Comparison of ENCODE assay signal across 15 cellular contexts in the genomic region with DNA sequence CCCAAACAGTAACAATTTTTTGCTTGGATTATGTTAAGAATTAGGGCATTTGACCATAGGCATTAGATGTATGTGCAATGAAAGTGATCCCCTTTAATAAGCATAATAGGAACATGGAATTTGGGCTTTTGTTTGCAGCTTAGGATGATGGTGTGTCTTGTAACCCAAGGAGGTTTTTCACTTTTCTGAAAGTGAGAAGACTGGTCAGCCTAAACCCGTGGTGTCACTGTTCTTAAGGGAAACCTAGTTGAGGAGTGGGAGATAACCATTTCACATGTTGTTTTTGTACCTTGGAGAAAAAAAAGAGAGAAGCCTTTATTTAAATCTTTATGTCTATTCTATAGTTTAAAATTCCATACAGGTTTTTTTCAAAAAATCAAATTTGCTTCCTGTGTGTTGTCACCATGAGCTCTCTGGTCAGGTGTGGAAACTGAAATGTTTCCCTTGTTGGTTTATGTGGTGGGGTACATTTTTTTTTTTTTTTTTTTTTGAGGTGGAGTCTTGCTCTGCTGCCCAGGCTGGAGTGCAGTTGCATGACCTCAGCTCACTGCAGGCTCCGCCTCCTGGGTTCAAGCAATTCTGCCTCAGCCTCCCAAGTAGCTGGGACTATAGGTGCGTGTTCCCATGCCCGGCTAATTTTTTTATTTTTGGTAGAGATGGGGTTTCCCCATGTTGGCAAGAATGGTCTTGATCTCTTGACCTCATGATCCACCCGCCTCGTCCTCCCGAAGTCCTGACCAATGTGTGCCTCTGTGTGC. TPM values are rescaled to one million over a fixed set of nuclear protein-coding genes. Genes with fewer than 3 reads are reported as not detected.
DNase-seq lines count a peak whose midpoint lies in the region; ATAC-seq, FAIRE-seq and TF ChIP-seq lines count a peak whose summit lies in the region.
"Had no signal": no experiment of that assay in that cellular context is flagged by ENCODE, and none has a peak within 500 bp of the region (broad histone marks: within the 10 kb centered on the region; RNA-seq: fewer than 3 reads in every experiment).

No MANE protein-coding gene starts in this region.

- peaks cover 24 to 45% of the 10 kb centered on the region in 2 donors for H3K4me1 Mint-ChIP-seq in effector memory CD8-positive, alpha-beta T cell (ENCODE audit: low read depth in 2 of 2)
- H3K4me1 Mint-ChIP-seq: GM23338 had no signal

- BruUV-seq in HepG2 (replicated peaks; lab: Mats Ljungman, UMichigan): no TSS peak

- 98% methylated on average over 7 of the region's 7 CpGs for WGBS in HepG2 (ENCODE audit: low lambda C conversion rate)

- no peak for DNase-seq in effector memory CD8-positive, alpha-beta T cell
- DNase-seq in T-helper 9 cell (no peak), mucosa of descending colon (no peak), HepG2 (ENCODE audit: low spot score) (no peak)
- DNase-seq: PC-9; stimulated activated CD4-positive, alpha-beta T cell treated with anti-CD3 and anti-CD28 coated beads, Interleukin-2, amount 100 ng/mL, for 24 hours; upper lobe of left lung had no signal

- CTCF ChIA-PET in HepG2 (lab: Yijun Ruan, JAX; ENCODE audit: low intra/inter-chr PET ratio, low total read pairs): no interaction called here

- H4K20me1 ChIP-seq in HepG2 (ENCODE audit: insufficient read depth, low read length): no peaks in the 10 kb centered on the region

- H3K36me3 ChIP-seq in mucosa of descending colon (ENCODE audit: low read depth): no peaks in the 10 kb centered on the region
- H3K36me3 ChIP-seq in HepG2 (replicated peaks in 1 of 2; ENCODE audit: control insufficient read depth in 1 of 2, insufficient read depth in 2 of 2, low read length in 2 of 2): 0 out of 5 replicates have a peak, but pooled peaks cover 0 to 1% of the 10 kb centered on the region in 2 experiments

- H3K9me3 Mint-ChIP-seq in effector memory CD8-positive, alpha-beta T cell: no peaks in the 10 kb centered on the region
- H3K9me3 Mint-ChIP-seq: GM23338 had no signal

- no peak overlapping the region for H3K9ac ChIP-seq in HepG2 (ENCODE audit: insufficient read depth, low read depth, low read length)

- in situ Hi-C loops in HepG2 (cut with HindIII; ENCODE audit: extremely low pct_ligation_motif_present, low pct_unique_long_range_greater_than_20kb): no loop called here

- peaks cover 4% of the 10 kb centered on the region for H3K79me2 ChIP-seq in HepG2 (ENCODE audit: insufficient read depth, low read length)

- H3K27me3 ChIP-seq in HepG2 (ENCODE audit: control insufficient read depth in 1 of 2, insufficient read depth in 2 of 2, low read length in 2 of 2): no peaks in the 10 kb centered on the region
- H3K27me3 ChIP-seq: cardiac muscle cell, upper lobe of left lung had no signal

- POLR2A ChIA-PET in HepG2 (lab: Yijun Ruan, JAX): no interaction called here

- H3K4me3 ChIP-seq in mucosa of descending colon: no peak overlapping the region
- no peak overlapping the region for H3K4me3 ChIP-seq in HepG2 (replicated peaks in 1 of 3; ENCODE audit: insufficient read depth in 1 of 3, low read depth in 2 of 3, low read length in 3 of 3)
- H3K4me3 ChIP-seq: cardiac muscle cell, GM23338, PC-9, upper lobe of left lung had no signal

- no peak for TF ChIP-seq POLR2A in HepG2 (IDR thresholded peaks at IDR 0.05; ENCODE audit: insufficient read depth in 1 of 2, low read depth in 2 of 2, low read length in 2 of 2)

- no peak overlapping the region for H3K27ac ChIP-seq in HepG2 (ENCODE audit: extremely low read length, insufficient read depth, low read length)
- H3K27ac ChIP-seq: cardiac muscle cell, PC-9, upper lobe of left lung had no signal

- peak; percentile 72 for ATAC-seq in GM18517 (IDR thresholded peaks at IDR 0.05; ENCODE audit: unreplicated experiment)
- peak; percentile 59 for ATAC-seq in GM21526 (IDR thresholded peaks at IDR 0.05; ENCODE audit: low FRiP score, unreplicated experiment)
- ATAC-seq in HG03432 (IDR thresholded peaks at IDR 0.05; ENCODE audit: unreplicated experiment): peak; percentile 64
- peak; percentile 45 for ATAC-seq in effector memory CD8-positive, alpha-beta T cell (replicated peaks)
- no peak for ATAC-seq in GM21367 (IDR thresholded peaks at IDR 0.05; ENCODE audit: unreplicated experiment)
- ATAC-seq in mucosa of descending colon: no peak
- no peak for ATAC-seq in HepG2
- ATAC-seq: GM23338 had no signal

- H3K27ac Mint-ChIP-seq in effector memory CD8-positive, alpha-beta T cell: peak overlapping the region; percentile 29 to 75
- H3K27ac Mint-ChIP-seq: GM23338 had no signal

- TF ChIP-seq CTCF in mucosa of descending colon (IDR thresholded peaks at IDR 0.05) (no peak), HepG2 (CRISPR knock-in tag; IDR thresholded peaks at IDR 0.05) (no peak)

- FAIRE-seq in HepG2 (lab: Jason Lieb, UNC): no peak

- no peak overlapping the region for H3K4me3 Mint-ChIP-seq in effector memory CD8-positive, alpha-beta T cell
- H3K4me3 Mint-ChIP-seq: GM23338 had no signal

- H3K4me1 ChIP-seq in mucosa of descending colon (ENCODE audit: low read depth): no peaks in the 10 kb centered on the region
- 0 out of 2 replicates have a peak, but pooled peaks cover 7% of the 10 kb centered on the region for H3K4me1 ChIP-seq in HepG2 (ENCODE audit: insufficient read depth, low read length)

- H2AFZ ChIP-seq in HepG2 (ENCODE audit: low read length): no peak overlapping the region
- H2AFZ ChIP-seq: GM23338, PC-9 had no signal

- H3K27me3 Mint-ChIP-seq in effector memory CD8-positive, alpha-beta T cell: no peaks in the 10 kb centered on the region

- TF ChIP-seq RAD21 in HepG2 (CRISPR knock-in tag; IDR thresholded peaks at IDR 0.05): no peak

- H3K36me3 Mint-ChIP-seq in effector memory CD8-positive, alpha-beta T cell (ENCODE audit: insufficient read depth): peaks cover 7% of the 10 kb centered on the region

- no peak overlapping the region for H3K4me2 ChIP-seq in HepG2 (ENCODE audit: low read depth, low read length)
- H3K4me2 ChIP-seq: GM23338, PC-9 had no signal

- TF ChIP-seq EP300 in HepG2 (IDR thresholded peaks at IDR 0.05; ENCODE audit: low read depth in 2 of 2, low read length in 2 of 2) (no peak), HepG2 (CRISPR knock-in tag; IDR thresholded peaks at IDR 0.05; ENCODE audit: borderline replicate concordance) (no peak)

- intact Hi-C loops in mucosa of descending colon (cut with DNase I, micrococcal nuclease): no loop called here
- intact Hi-C loops in HepG2 (cut with micrococcal nuclease; ENCODE audit: unreplicated experiment): no loop called here

- no peaks in the 10 kb centered on the region for H3K9me3 ChIP-seq in mucosa of descending colon
- no peaks in the 10 kb centered on the region for H3K9me3 ChIP-seq in HepG2 (ENCODE audit: low read length)
- H3K9me3 ChIP-seq: upper lobe of left lung had no signal

RNA-seq across cellular contexts. Expression of a gene that starts 7.7 kb away (rescaled TPM):
- total RNA-seq in mucosa of descending colon: 10 to 100 TPM; 33.4 to 43.8 (median 35.8) TPM
- 14.2 and 15.8 TPM in 2 replicates for total RNA-seq in HepG2 (2016; rRNA removed; fragmentation: Illumina TruSeq; extraction: Trizol)
- total RNA-seq in HepG2 (2016; cell fraction: cytosol; rRNA removed; fragmentation: Illumina TruSeq; extraction: Trizol; ENCODE audit: low read depth): 18.2 and 19.1 TPM in 2 replicates
- total RNA-seq in HepG2 (2016; cell fraction: insoluble cytoplasmic fraction; rRNA removed; fragmentation: Illumina TruSeq; extraction: Trizol): 12.5 and 16.6 TPM in 2 replicates
- total RNA-seq in HepG2 (2016; cell fraction: membrane; rRNA removed; fragmentation: Illumina TruSeq; extraction: Trizol): 37.4 and 37.5 TPM in 2 replicates
- total RNA-seq in HepG2 (2016; cell fraction: nucleus; rRNA removed; fragmentation: Illumina TruSeq; extraction: Trizol): 9.5 and 10.1 TPM in 2 replicates
- 13.7 and 20.8 TPM in 2 replicates for polyA plus RNA-seq in HepG2 (2011; rRNA removed)
- polyA plus RNA-seq in HepG2 (2011; cell fraction: cytosol; rRNA removed): 13.4 and 18.8 TPM in 2 replicates
- 21.0 and 23.0 TPM in 2 replicates for polyA plus RNA-seq in HepG2 (2011; cell fraction: nucleus; rRNA removed)
- 10.2 and 13.2 TPM in 2 replicates for polyA plus RNA-seq in HepG2 (2012)
- polyA plus RNA-seq in HepG2 (2016; cell fraction: cytosol; fragmentation: Illumina TruSeq; extraction: Trizol; ENCODE audit: low read depth): 25.8 and 27.8 TPM in 2 replicates
- 14.5 and 18.7 TPM in 2 replicates for polyA plus RNA-seq in HepG2 (2016; cell fraction: insoluble cytoplasmic fraction; fragmentation: Illumina TruSeq; extraction: Trizol; ENCODE audit: low read depth)
- polyA plus RNA-seq in HepG2 (2016; cell fraction: membrane; fragmentation: Illumina TruSeq; extraction: Trizol; ENCODE audit: low read depth): 34.2 and 39.7 TPM in 2 replicates
- 20.6 and 22.6 TPM in 2 replicates for polyA plus RNA-seq in HepG2 (2016; cell fraction: nucleus; fragmentation: Illumina TruSeq; extraction: Trizol; ENCODE audit: insufficient read depth, low read depth)
- 18.9 and 30.7 TPM in 2 replicates for polyA minus RNA-seq in HepG2 (2011; rRNA and poly(A)+ RNA removed; ENCODE audit: low replicate concordance)
- polyA minus RNA-seq in HepG2 (2011; cell fraction: cytosol; rRNA and poly(A)+ RNA removed): 8.0 and 10.6 TPM in 2 replicates
- 3.9 and 8.0 TPM in 2 replicates for polyA minus RNA-seq in HepG2 (2011; cell fraction: nucleus; rRNA and poly(A)+ RNA removed)

RNA-seq across cellular contexts. Expression of a gene that starts 28.9 kb away (rescaled TPM):
- total RNA-seq in mucosa of descending colon: 1 to 10 TPM; 3.8 to 6.9 (median 3.9) TPM
- total RNA-seq in HepG2 (2016; rRNA removed; fragmentation: Illumina TruSeq; extraction: Trizol): 0.28 and 0.29 TPM in 2 replicates
- total RNA-seq in HepG2 (2016; cell fraction: cytosol; rRNA removed; fragmentation: Illumina TruSeq; extraction: Trizol; ENCODE audit: low read depth): 0.09 TPM in 1 of 2 replicates, not detected in the other
- 0.12 and 0.22 TPM in 2 replicates for total RNA-seq in HepG2 (2016; cell fraction: insoluble cytoplasmic fraction; rRNA removed; fragmentation: Illumina TruSeq; extraction: Trizol)
- not detected in 2 replicates for total RNA-seq in HepG2 (2016; cell fraction: membrane; rRNA removed; fragmentation: Illumina TruSeq; extraction: Trizol)
- total RNA-seq in HepG2 (2016; cell fraction: nucleus; rRNA removed; fragmentation: Illumina TruSeq; extraction: Trizol): 0.28 TPM in 1 of 2 replicates, not detected in the other
- 1.1 and 2.4 TPM in 2 replicates for polyA plus RNA-seq in HepG2 (2011; rRNA removed)
- 0.71 and 1.2 TPM in 2 replicates for polyA plus RNA-seq in HepG2 (2011; cell fraction: cytosol; rRNA removed)
- 3.8 and 5.7 TPM in 2 replicates for polyA plus RNA-seq in HepG2 (2011; cell fraction: nucleus; rRNA removed)
- polyA plus RNA-seq in HepG2 (2012): 0.44 and 1.2 TPM in 2 replicates
- not detected in 2 replicates for polyA plus RNA-seq in HepG2 (2016; cell fraction: cytosol; fragmentation: Illumina TruSeq; extraction: Trizol; ENCODE audit: low read depth)
- polyA plus RNA-seq in HepG2 (2016; cell fraction: insoluble cytoplasmic fraction; fragmentation: Illumina TruSeq; extraction: Trizol; ENCODE audit: low read depth): 0.15 and 0.21 TPM in 2 replicates
- polyA plus RNA-seq in HepG2 (2016; cell fraction: membrane; fragmentation: Illumina TruSeq; extraction: Trizol; ENCODE audit: low read depth): 0.08 TPM in 1 of 2 replicates, not detected in the other
- polyA plus RNA-seq in HepG2 (2016; cell fraction: nucleus; fragmentation: Illumina TruSeq; extraction: Trizol; ENCODE audit: insufficient read depth, low read depth): 0.31 and 0.44 TPM in 2 replicates
- polyA minus RNA-seq in HepG2 (2011; rRNA and poly(A)+ RNA removed; ENCODE audit: low replicate concordance): 1.7 and 89.4 TPM in 2 replicates
- 0.70 and 1.2 TPM in 2 replicates for polyA minus RNA-seq in HepG2 (2011; cell fraction: cytosol; rRNA and poly(A)+ RNA removed)
- polyA minus RNA-seq in HepG2 (2011; cell fraction: nucleus; rRNA and poly(A)+ RNA removed): 1.4 and 2.6 TPM in 2 replicates
- total RNA-seq: glomerular endothelial cell, M059J had no signal

Comparison
In these comparisons a context has a peak if more than half of its experiments do, and no peak if none do; other contexts are left out.
1. ATAC-seq: peak in GM18517 (single experiment), GM21526 (single experiment), HG03432 (single experiment) and effector memory CD8-positive, alpha-beta T cell (single experiment); none in GM21367 (single experiment), mucosa of descending colon (single experiment) and HepG2 (single experiment).